In genomic region chr10:2985729-2986232, GRCh38 we compare ENCODE assay signal across 13 cellular contexts.
DNase-seq lines count a peak whose midpoint lies in the region; ATAC-seq, FAIRE-seq and TF ChIP-seq lines count a peak whose summit lies in the region.
"Had no signal": no experiment of that assay in that cellular context is flagged by ENCODE, and none has a peak within 500 bp of the region (broad histone marks: within the 10 kb centered on the region; RNA-seq: fewer than 3 reads in every experiment).

No MANE protein-coding gene starts in this region.

- 8% methylated on average over 11 of the region's 11 CpGs for WGBS in GM12878 (ENCODE audit: insufficient coverage, insufficient replicate concordance, low lambda C conversion rate, missing lambda C conversion rate)

- no peak for TF ChIP-seq POLR2A in GM12878 (IDR thresholded peaks at IDR 0.05; ENCODE audit: low read depth, low read length)

- H3K79me2 ChIP-seq in GM12878 (ENCODE audit: control insufficient read depth, insufficient read depth, low read length), result no peaks in the 10 kb centered on the region

- TF ChIP-seq CTCF in C4-2B (conservative IDR thresholded peaks at IDR 0.05) (no peak), GM12878 (IDR thresholded peaks at IDR 0.05 in 2 of 3, conservative IDR thresholded peaks at IDR 0.05 in 1 of 3; ENCODE audit: control insufficient read depth in 2 of 3, extremely low read depth in 1 of 3, insufficient read depth in 1 of 3, low read depth in 3 of 3, low read length in 3 of 3) (no peak)

- H3K9me3 ChIP-seq in GM12878 (replicated peaks; ENCODE audit: control insufficient read depth, insufficient read depth, low read length), result peaks cover 6% of the 10 kb centered on the region; the same call in 2 of the 3 replicates

- TF ChIP-seq RAD21 in GM12878 (IDR thresholded peaks at IDR 0.05; ENCODE audit: insufficient read depth, low read depth, low read length), result no peak

- H4K20me1 ChIP-seq in GM12878 (ENCODE audit: control insufficient read depth, insufficient read depth), result no peaks in the 10 kb centered on the region

- no peak overlapping the region for H3K9ac ChIP-seq in GM12878 (ENCODE audit: control insufficient read depth, insufficient read depth, low read length)

- FAIRE-seq in GM12878 (lab: Jason Lieb, UNC), result no peak
- FAIRE-seq: G401.6 had no signal

- H3K27me3 ChIP-seq in GM12878 (replicated peaks in 1 of 2; ENCODE audit: control insufficient read depth in 2 of 2, insufficient read depth in 2 of 2, low read length in 1 of 2), result no peaks in the 10 kb centered on the region; a peak in 1 of 4 replicates

- SMC1A ChIA-PET in GM12878 (lab: Charles Lee; ENCODE audit: uncharacterized antibody, unreplicated experiment), result no interaction called here

- H3K4me2 ChIP-seq in GM12878 (ENCODE audit: control insufficient read depth, insufficient read depth), result peak overlapping the region; percentile 60; the same call in 1 of the 2 replicates

- peak overlapping the region; percentile 90 for H3K27ac ChIP-seq in C4-2B
- no peak overlapping the region for H3K27ac ChIP-seq in GM12878 (ENCODE audit: control insufficient read depth, insufficient read depth)

- ATAC-seq in GM12878 (no peak), HG02759 (IDR thresholded peaks at IDR 0.05; ENCODE audit: unreplicated experiment) (no peak), HG03095 (IDR thresholded peaks at IDR 0.05; ENCODE audit: unreplicated experiment) (no peak), HG03565 (IDR thresholded peaks at IDR 0.05; ENCODE audit: unreplicated experiment) (no peak)
- ATAC-seq: natural killer cell treated with Interleukin-12 subunit alpha and Interleukin-12 subunit beta and Interleukin-15 and Interleukin-18, amount 100 ng/mL, for 72 hours had no signal

- no peak overlapping the region for H3K4me3 ChIP-seq in GM12878

- DNase-seq in LoVo (ENCODE audit: low spot score), result peak; percentile 89
- DNase-seq in GM12878 (ENCODE audit: low read depth, low spot score), result no peak
- peak; percentile 40 to 78 for DNase-seq in lung microvascular endothelial cell (ENCODE audit: low read depth in 2 of 2)
- DNase-seq in activated effector memory CD4-positive, alpha-beta T cell treated with Interleukin-2 at 50 U/mL for 16 hours, result no peak
- DNase-seq: activated CD4-positive, alpha-beta T cell treated with anti-CD3 and anti-CD28 coated beads for 4 hours; NCI-H1048; stimulated activated CD8-positive, alpha-beta memory T cell treated with anti-CD3 and anti-CD28 coated beads, Interleukin-4, amount 100 ng/mL, for 48 hours had no signal

- TF ChIP-seq EP300 in GM12878 (IDR thresholded peaks at IDR 0.05; ENCODE audit: borderline replicate concordance in 1 of 2, control insufficient read depth in 1 of 2, low read depth in 2 of 2, low read length in 2 of 2), result no peak

- in situ Hi-C loops in GM12878 (cut with MboI), result no loop called here

- H2AFZ ChIP-seq in GM12878 (ENCODE audit: control insufficient read depth, low read depth, low read length), result no peak overlapping the region

- CTCF ChIA-PET in GM12878 (lab: Yijun Ruan, JAX), result no interaction called here

- RAD21 ChIA-PET in GM12878 (lab: Charles Lee; ENCODE audit: unreplicated experiment), result no interaction called here

- H3K4me1 ChIP-seq in GM12878 (ENCODE audit: control insufficient read depth, insufficient read depth, low read length), result peaks cover 17% of the 10 kb centered on the region

- POLR2A ChIA-PET in GM12878 (lab: Charles Lee), result interaction anchor here (1.2 kb wide), 1 partner anchor 38 kb away, joined by 3 read pairs; no protein-coding TSS in a partner anchor

- intact Hi-C loops in GM12878 (cut with micrococcal nuclease; ENCODE audit: unreplicated experiment), result no loop called here

- no TSS peak for BruUV-seq in GM12878 (replicated peaks; lab: Mats Ljungman, UMichigan)

- no peaks in the 10 kb centered on the region for H3K36me3 ChIP-seq in GM12878 (ENCODE audit: control insufficient read depth in 2 of 2, insufficient read depth in 2 of 2, low read length in 1 of 2)

TF ChIP-seq in GM12878, 131 proteins besides CTCF, POLR2A, EP300 and RAD21:
- TF ChIP-seq PRDM15 (CRISPR knock-in tag; IDR thresholded peaks at IDR 0.05), result no peak
- TF ChIP-seq MTA2 (IDR thresholded peaks at IDR 0.05; ENCODE audit: low read depth), result no peak

Comparison
In these comparisons a context has a peak if more than half of its experiments do, and no peak if none do; other contexts are left out.
1. DNase-seq: peak in LoVo (single experiment) and lung microvascular endothelial cell (2 of 2); none in GM12878 (single experiment) and activated effector memory CD4-positive, alpha-beta T cell treated with Interleukin-2 at 50 U/mL for 16 hours (single experiment).